19 cellular contexts compared by ENCODE assay signal in genomic region chr12:53951577-53952334, GRCh38. TPM values are rescaled to one million over a fixed set of nuclear protein-coding genes. Genes with fewer than 3 reads are reported as not detected.
A peak's percentile ranks its signal among the peaks of the same experiment; 100 is the strongest.
DNase-seq lines count a peak whose midpoint lies in the region; ATAC-seq, FAIRE-seq and TF ChIP-seq lines count a peak whose summit lies in the region.
"Had no signal": no experiment of that assay in that cellular context is flagged by ENCODE, and none has a peak within 500 bp of the region (broad histone marks: within the 10 kb centered on the region; RNA-seq: fewer than 3 reads in every experiment).

No MANE protein-coding gene starts in this region.

- H3K27me3 Mint-ChIP-seq in IgD-negative memory B cell: peaks cover 78% of the 10 kb centered on the region

- H3K27ac ChIP-seq in keratinocyte (ENCODE audit: control insufficient read depth, insufficient read depth, low read length): no peak overlapping the region
- H3K27ac ChIP-seq: BLaER1 treated with 17β-estradiol and CSF1 and Interleukin-3, amounts not matched to agents 10 nM and 100 nM had no signal

- H3K9me1 ChIP-seq in keratinocyte (ENCODE audit: control insufficient read depth, extremely low read depth, insufficient read depth, low read length): peaks cover 2% of the 10 kb centered on the region

- peaks cover 70% of the 10 kb centered on the region for H3K27me3 ChIP-seq in keratinocyte (ENCODE audit: control insufficient read depth, extremely low read depth, insufficient read depth, low read length)
- H3K27me3 ChIP-seq: MG63 had no signal

- peak overlapping the region; percentile 87 to 95 (median 92) for H3K27ac Mint-ChIP-seq in IgD-negative memory B cell
- H3K27ac Mint-ChIP-seq: brain had no signal

- peaks cover 42% of the 10 kb centered on the region for H3K4me1 ChIP-seq in keratinocyte (ENCODE audit: control insufficient read depth, extremely low read depth, insufficient read depth, low read length)

- H3K9me3 Mint-ChIP-seq in IgD-negative memory B cell: peaks cover 0 to 3% (median 0%) of the 10 kb centered on the region in 3 donors

- peaks cover 2% of the 10 kb centered on the region for H3K36me3 Mint-ChIP-seq in IgD-negative memory B cell
- H3K36me3 Mint-ChIP-seq: brain had no signal

- H4K20me1 ChIP-seq in keratinocyte (ENCODE audit: control insufficient read depth, extremely low read depth, insufficient read depth, low read length): no peaks in the 10 kb centered on the region

- DNase-seq in NCI-H82 (lab: John Stamatoyannopoulos, UW): peak; percentile 65
- DNase-seq in NCI-H82 treated with DMSO at 0.1 percent for 48 hours (lab: John Stamatoyannopoulos, UW; ENCODE audit: unreplicated experiment): no peak
- no peak for DNase-seq in keratinocyte (ENCODE audit: low read depth, low spot score)
- DNase-seq in NCI-H524 (lab: John Stamatoyannopoulos, UW): no peak
- DNase-seq: 8988T; activated CD8-positive, alpha-beta memory T cell treated with anti-CD3 and anti-CD28 coated beads for 24 hours; activated gamma-delta T cell treated with Interleukin-2 at 50 U/mL for 16 hours; dermis blood vessel endothelial cell; head of caudate nucleus; MG63; NCI-H187; stimulated activated CD4-positive, alpha-beta T cell treated with anti-CD3 and anti-CD28 coated beads, Interleukin-4, amount 100 ng/mL, for 24 hours had no signal

- H3K79me2 ChIP-seq in keratinocyte (ENCODE audit: control insufficient read depth, insufficient read depth, low read length): no peaks in the 10 kb centered on the region

- H3K4me3 ChIP-seq in keratinocyte (ENCODE audit: control insufficient read depth in 2 of 3, extremely low read depth in 1 of 3, insufficient read depth in 2 of 3, low read depth in 1 of 3, low read length in 3 of 3): no peak overlapping the region
- H3K4me3 ChIP-seq: BLaER1 treated with 17β-estradiol and CSF1 and Interleukin-3, amounts not matched to agents 10 nM and 100 nM; MG63 had no signal

- no peak overlapping the region for H3K9ac ChIP-seq in keratinocyte (ENCODE audit: control insufficient read depth, extremely low read depth, insufficient read depth, low read length)
- H3K9ac ChIP-seq: BLaER1 treated with 17β-estradiol and CSF1 and Interleukin-3, amounts not matched to agents 10 nM and 100 nM had no signal

- dilution Hi-C loops in keratinocyte (cut with MboI; ENCODE audit: extremely low pct_ligation_motif_present, low sequenced_read_pairs): no loop called here

- no peak overlapping the region for H2AFZ ChIP-seq in keratinocyte (ENCODE audit: control insufficient read depth, low read length)

- peak overlapping the region; percentile 32 for H3K4me2 ChIP-seq in keratinocyte (ENCODE audit: control insufficient read depth, extremely low read depth, insufficient read depth, low read depth, low read length)
- H3K4me2 ChIP-seq: BLaER1 treated with 17β-estradiol and CSF1 and Interleukin-3, amounts not matched to agents 10 nM and 100 nM had no signal

- TF ChIP-seq CTCF in keratinocyte (optimal IDR thresholded peaks at IDR 0.05 in 1 of 3, IDR thresholded peaks at IDR 0.05 in 1 of 3, conservative IDR thresholded peaks at IDR 0.05 in 1 of 3; ENCODE audit: extremely low read depth in 1 of 3, insufficient read depth in 2 of 3, low read length in 3 of 3): no peak

- no peak for FAIRE-seq in keratinocyte (lab: Jason Lieb, UNC)
- FAIRE-seq: GM18507, islet of Langerhans had no signal

- peaks cover 7 to 12% (median 7%) of the 10 kb centered on the region in 3 donors for H3K4me1 Mint-ChIP-seq in IgD-negative memory B cell
- H3K4me1 Mint-ChIP-seq: brain had no signal

- H3K9me3 ChIP-seq in keratinocyte (ENCODE audit: control insufficient read depth, low read depth, low read length): no peaks in the 10 kb centered on the region
- H3K9me3 ChIP-seq: MG63 had no signal

- peak overlapping the region in 3 of 4 donors; percentile 3 to 58 (median 35) for H3K4me3 Mint-ChIP-seq in IgD-negative memory B cell
- H3K4me3 Mint-ChIP-seq: brain had no signal

- no peak for ATAC-seq in GM21737 (IDR thresholded peaks at IDR 0.05; ENCODE audit: unreplicated experiment)
- ATAC-seq: esophagus mucosa had no signal

- peaks cover 0 to 2% of the 10 kb centered on the region in 2 experiments for H3K36me3 ChIP-seq in keratinocyte (ENCODE audit: control insufficient read depth in 2 of 2, extremely low read depth in 1 of 2, insufficient read depth in 2 of 2, low read length in 2 of 2)
- H3K36me3 ChIP-seq: BLaER1 treated with 17β-estradiol and CSF1 and Interleukin-3, amounts not matched to agents 10 nM and 100 nM; MG63 had no signal

RNA-seq across cellular contexts. Expression of gene HOXC12, which starts 2.9 kb away (rescaled TPM):
- polyA plus RNA-seq in IgD-negative memory B cell: not detected
- 0.35 to 1.2 TPM (median 0.47 TPM) in 3 replicates for polyA plus RNA-seq in keratinocyte
- 0.34 TPM for polyA plus RNA-seq in keratinocyte (2011; ENCODE audit: low read depth)
- 0.43 and 0.44 TPM in 2 replicates for polyA plus RNA-seq in keratinocyte (2011; cell fraction: cytosol; rRNA removed)
- 0.42 and 0.69 TPM in 2 replicates for polyA plus RNA-seq in keratinocyte (2011; cell fraction: nucleus; rRNA removed)
- 1.0 and 1.2 TPM in 2 replicates for polyA plus RNA-seq in keratinocyte (2012; ENCODE audit: low replicate concordance)
- polyA minus RNA-seq in keratinocyte: 0.53 to 1.1 TPM (median 0.61 TPM) in 3 replicates
- 0.58 TPM for polyA minus RNA-seq in keratinocyte (2011; cell fraction: cytosol; rRNA and poly(A)+ RNA removed)
- polyA minus RNA-seq in keratinocyte (2011; cell fraction: nucleus; rRNA and poly(A)+ RNA removed): 0.21 and 0.78 TPM in 2 replicates

RNA-seq across cellular contexts. Expression of gene HOXC13, which starts 13.1 kb away (rescaled TPM):
- polyA plus RNA-seq in IgD-negative memory B cell (not detected), keratinocyte (4.8 to 5.6 TPM (median 5.2 TPM) in 3 replicates)
- polyA plus RNA-seq in keratinocyte (2011; ENCODE audit: low read depth): 2.3 TPM
- 5.5 and 5.8 TPM in 2 replicates for polyA plus RNA-seq in keratinocyte (2011; cell fraction: cytosol; rRNA removed)
- 4.3 and 7.0 TPM in 2 replicates for polyA plus RNA-seq in keratinocyte (2011; cell fraction: nucleus; rRNA removed)
- 7.2 and 8.7 TPM in 2 replicates for polyA plus RNA-seq in keratinocyte (2012; ENCODE audit: low replicate concordance)
- 2.5 to 6.2 TPM (median 3.9 TPM) in 3 replicates for polyA minus RNA-seq in keratinocyte
- polyA minus RNA-seq in keratinocyte (2011; cell fraction: cytosol; rRNA and poly(A)+ RNA removed): 5.8 TPM
- 2.6 and 3.3 TPM in 2 replicates for polyA minus RNA-seq in keratinocyte (2011; cell fraction: nucleus; rRNA and poly(A)+ RNA removed)

RNA-seq across cellular contexts. Expression of gene HOXC11, which starts 21.2 kb away (rescaled TPM):
- polyA plus RNA-seq in IgD-negative memory B cell (not detected), keratinocyte (1.2 to 2.4 TPM (median 1.6 TPM) in 3 replicates)
- polyA plus RNA-seq in keratinocyte (2011; ENCODE audit: low read depth): 1.1 TPM
- 0.92 and 1.9 TPM in 2 replicates for polyA plus RNA-seq in keratinocyte (2011; cell fraction: cytosol; rRNA removed)
- 3.5 and 5.5 TPM in 2 replicates for polyA plus RNA-seq in keratinocyte (2011; cell fraction: nucleus; rRNA removed)
- 5.1 and 6.3 TPM in 2 replicates for polyA plus RNA-seq in keratinocyte (2012; ENCODE audit: low replicate concordance)
- 1.2 to 2.3 TPM (median 1.3 TPM) in 3 replicates for polyA minus RNA-seq in keratinocyte
- 2.3 TPM for polyA minus RNA-seq in keratinocyte (2011; cell fraction: cytosol; rRNA and poly(A)+ RNA removed)
- polyA minus RNA-seq in keratinocyte (2011; cell fraction: nucleus; rRNA and poly(A)+ RNA removed): 1.6 and 2.2 TPM in 2 replicates

RNA-seq across cellular contexts. Expression of gene HOTAIR, which starts 23.0 kb away (rescaled TPM):
- polyA plus RNA-seq in IgD-negative memory B cell (not detected), keratinocyte (2.5 to 4.0 TPM (median 2.9 TPM) in 3 replicates)
- polyA plus RNA-seq in keratinocyte (2011; ENCODE audit: low read depth): 3.5 TPM
- polyA plus RNA-seq in keratinocyte (2011; cell fraction: cytosol; rRNA removed): 2.4 and 2.8 TPM in 2 replicates
- 7.6 and 8.3 TPM in 2 replicates for polyA plus RNA-seq in keratinocyte (2011; cell fraction: nucleus; rRNA removed)
- polyA plus RNA-seq in keratinocyte (2012; ENCODE audit: low replicate concordance): 1.2 and 3.3 TPM in 2 replicates
- 0.22 to 0.92 TPM (median 0.56 TPM) in 3 replicates for polyA minus RNA-seq in keratinocyte
- 0.96 TPM for polyA minus RNA-seq in keratinocyte (2011; cell fraction: cytosol; rRNA and poly(A)+ RNA removed)
- 0.53 and 0.85 TPM in 2 replicates for polyA minus RNA-seq in keratinocyte (2011; cell fraction: nucleus; rRNA and poly(A)+ RNA removed)

RNA-seq across cellular contexts. Expression of gene HOXC10, which starts 33.2 kb away (rescaled TPM):
- polyA plus RNA-seq in IgD-negative memory B cell: not detected
- 7.3 to 33.1 TPM (median 14.1 TPM) in 3 replicates for polyA plus RNA-seq in keratinocyte
- 19.6 TPM for polyA plus RNA-seq in keratinocyte (2011; ENCODE audit: low read depth)
- 24.3 and 25.3 TPM in 2 replicates for polyA plus RNA-seq in keratinocyte (2011; cell fraction: cytosol; rRNA removed)
- polyA plus RNA-seq in keratinocyte (2011; cell fraction: nucleus; rRNA removed): 11.5 and 14.8 TPM in 2 replicates
- 26.1 and 26.3 TPM in 2 replicates for polyA plus RNA-seq in keratinocyte (2012; ENCODE audit: low replicate concordance)
- 5.1 to 26.1 TPM (median 7.3 TPM) in 3 replicates for polyA minus RNA-seq in keratinocyte
- 21.1 TPM for polyA minus RNA-seq in keratinocyte (2011; cell fraction: cytosol; rRNA and poly(A)+ RNA removed)
- 4.0 and 6.6 TPM in 2 replicates for polyA minus RNA-seq in keratinocyte (2011; cell fraction: nucleus; rRNA and poly(A)+ RNA removed)
